In genomic region chr3:124272611-124273151, GRCh38 we compare ENCODE assay signal across 1 cellular context.
TF ChIP-seq lines count a peak whose summit lies in the region.

No MANE protein-coding gene starts in this region.

TF ChIP-seq in SK-N-SH treated with all-trans-retinoic acid at 6 μM for 48 hours, 23 proteins besides CTCF, POLR2A, EP300 and RAD21 (continued from another document):
- no peak for TF ChIP-seq ZFP30 (CRISPR knock-in tag; IDR thresholded peaks at IDR 0.05)
- no peak for TF ChIP-seq BACH2 (CRISPR knock-in tag; IDR thresholded peaks at IDR 0.05; ENCODE audit: borderline replicate concordance)
- no peak for TF ChIP-seq CREB5 (CRISPR knock-in tag; IDR thresholded peaks at IDR 0.05; ENCODE audit: low read depth)
- TF ChIP-seq SNAI2 (CRISPR knock-in tag; IDR thresholded peaks at IDR 0.05): no peak
- TF ChIP-seq ZC3H10 (CRISPR knock-in tag; IDR thresholded peaks at IDR 0.05): no peak
- TF ChIP-seq ZNF8 (CRISPR knock-in tag; IDR thresholded peaks at IDR 0.05): no peak
